In genomic region chr7:24742764-24743163, GRCh38 we compare ENCODE assay signal across 16 cellular contexts.
"Had no signal": no experiment of that assay in that cellular context is flagged by ENCODE, and none has a peak within 500 bp of the region (broad histone marks: within the 10 kb centered on the region; RNA-seq: fewer than 3 reads in every experiment).

No MANE protein-coding gene starts in this region.

- H3K4me1 ChIP-seq: parathyroid adenoma, right atrium auricular region, upper lobe of left lung had no signal

- H3K4me3 ChIP-seq: right atrium auricular region, upper lobe of left lung had no signal

- H3K9ac ChIP-seq: parathyroid adenoma had no signal

- H3K27me3 ChIP-seq: right atrium auricular region, upper lobe of left lung had no signal

- H2AFZ ChIP-seq: parathyroid adenoma had no signal

- H3K27ac ChIP-seq: parathyroid adenoma, upper lobe of left lung had no signal

- ATAC-seq: activated naive CD4-positive, alpha-beta T cell treated with anti-CD3 and anti-CD28 coated beads, Interleukin-2, amount 50 U/mL, for 72 hours; activated T-cell treated with anti-CD3 and anti-CD28 coated beads, Interleukin-2, amount 50 U/mL, for 4 hours; left lobe of liver had no signal

- H3K79me2 ChIP-seq: parathyroid adenoma had no signal

- DNase-seq: activated CD4-positive, alpha-beta T cell treated with anti-CD3 and anti-CD28 coated beads, Interleukin-2, amount 50 U/mL, for 4 hours; activated CD4-positive, CD25-positive, alpha-beta regulatory T cell treated with anti-CD3 and anti-CD28 coated beads, Interleukin-2, amount 50 U/mL, for 72 hours; activated effector memory CD4-positive, alpha-beta T cell treated with anti-CD3 and anti-CD28 coated beads, Interleukin-2, amount 50 U/mL, for 16 hours; activated T-cell treated with anti-CD3 and anti-CD28 coated beads, Interleukin-2, amount 50 U/mL, for 4 hours; amygdala; endodermal cell; head of caudate nucleus; mesendoderm; stimulated activated naive CD4-positive, alpha-beta T cell; substantia nigra; SW 1271; upper lobe of left lung had no signal

- H3K36me3 ChIP-seq: right atrium auricular region, upper lobe of left lung had no signal
